12 cellular contexts compared by ENCODE assay signal in genomic region chr19:33804021-33804799, GRCh38. TPM values are rescaled to one million over a fixed set of nuclear protein-coding genes. Genes with fewer than 3 reads are reported as not detected.
A peak's percentile ranks its signal among the peaks of the same experiment; 100 is the strongest.
DNase-seq lines count a peak whose midpoint lies in the region; ATAC-seq and TF ChIP-seq lines count a peak whose summit lies in the region.
"Had no signal": no experiment of that assay in that cellular context is flagged by ENCODE, and none has a peak within 500 bp of the region (broad histone marks: within the 10 kb centered on the region; RNA-seq: fewer than 3 reads in every experiment).

No MANE protein-coding gene starts in this region.

- H3K36me3 Mint-ChIP-seq in activated T-cell treated with anti-CD3 and anti-CD28 coated beads, Interleukin-2, amount 50 U/mL, for 72 hours (ENCODE audit: insufficient read depth in 2 of 2) = no peaks in the 10 kb centered on the region
- H3K36me3 Mint-ChIP-seq in natural killer cell = no peaks in the 10 kb centered on the region

- H3K4me1 ChIP-seq in left lung = no peaks in the 10 kb centered on the region
- H3K4me1 ChIP-seq in thyroid gland = peaks cover 13 to 24% of the 10 kb centered on the region in 2 donors
- H3K4me1 ChIP-seq in gastrocnemius medialis = no peaks in the 10 kb centered on the region

- H3K4me1 Mint-ChIP-seq in activated T-cell treated with anti-CD3 and anti-CD28 coated beads, Interleukin-2, amount 50 U/mL, for 72 hours (ENCODE audit: low read depth) = no peaks in the 10 kb centered on the region
- H3K4me1 Mint-ChIP-seq in natural killer cell = peaks cover 0 to 7% of the 10 kb centered on the region in 2 donors

- H3K27ac ChIP-seq in left lung = no peak overlapping the region
- H3K27ac ChIP-seq in thyroid gland = peak overlapping the region; percentile 18 to 65 (median 62)
- H3K27ac ChIP-seq in gastrocnemius medialis = no peak overlapping the region

- in situ Hi-C loops in gastrocnemius medialis (cut with MboI; ENCODE audit: low sequenced_read_pairs in 4 of 4) = no loop called here

- H3K27me3 ChIP-seq in left lung = peaks cover 0 to 5% of the 10 kb centered on the region in 2 donors
- no peaks in the 10 kb centered on the region for H3K27me3 ChIP-seq in thyroid gland
- H3K27me3 ChIP-seq in gastrocnemius medialis = no peaks in the 10 kb centered on the region

- no peaks in the 10 kb centered on the region for H3K9me3 Mint-ChIP-seq in activated T-cell treated with anti-CD3 and anti-CD28 coated beads, Interleukin-2, amount 50 U/mL, for 72 hours
- no peaks in the 10 kb centered on the region for H3K9me3 Mint-ChIP-seq in natural killer cell
- H3K9me3 Mint-ChIP-seq: brain had no signal

- no peak overlapping the region for H3K4me3 ChIP-seq in LNCaP clone FGC (ENCODE audit: low read depth, low read length)
- H3K4me3 ChIP-seq in epithelial cell of esophagus (ENCODE audit: low read length) = no peak overlapping the region
- no peak overlapping the region for H3K4me3 ChIP-seq in left lung
- no peak overlapping the region for H3K4me3 ChIP-seq in thyroid gland (replicated peaks in 1 of 3)
- H3K4me3 ChIP-seq in gastrocnemius medialis = no peak overlapping the region
- H3K4me3 ChIP-seq: K562 had no signal

- WGBS in thyroid gland, 2 donors = 76% methylated on average over 8 of the region's 10 CpGs

- peak; percentile 33 for ATAC-seq in left lung
- no peak for ATAC-seq in activated T-cell treated with anti-CD3 and anti-CD28 coated beads, Interleukin-2, amount 50 U/mL, for 72 hours (replicated peaks in 1 of 2)
- ATAC-seq in natural killer cell = no peak
- no peak for ATAC-seq in HG02852 (IDR thresholded peaks at IDR 0.05; ENCODE audit: unreplicated experiment)
- no peak for ATAC-seq in gastrocnemius medialis
- ATAC-seq: K562 had no signal

- DNase-seq in LNCaP clone FGC (ENCODE audit: low read depth) (peak; percentile 31), epithelial cell of esophagus (ENCODE audit: low read depth) (peak; percentile 90), left lung (no peak), thyroid gland (peak; percentile 80 to 81), natural killer cell (no peak), gastrocnemius medialis (no peak)
- no peak for DNase-seq in activated T-cell treated with anti-CD3 and anti-CD28 coated beads, Interleukin-2, amount 50 U/mL, for 72 hours
- DNase-seq: activated CD8-positive, alpha-beta memory T cell treated with anti-CD3 and anti-CD28 coated beads for 24 hours; NCI-H526 had no signal

- TF ChIP-seq CTCF in LNCaP clone FGC (IDR thresholded peaks at IDR 0.05; ENCODE audit: control insufficient read depth, extremely low read depth, insufficient read depth) (no peak), epithelial cell of esophagus (IDR thresholded peaks at IDR 0.05; ENCODE audit: insufficient read depth, low read depth, low read length, missing control alignments) (no peak), left lung (IDR thresholded peaks at IDR 0.05) (no peak), thyroid gland (IDR thresholded peaks at IDR 0.05) (no peak), natural killer cell (IDR thresholded peaks at IDR 0.05) (no peak), gastrocnemius medialis (IDR thresholded peaks at IDR 0.05 in 4 of 5, conservative IDR thresholded peaks at IDR 0.05 in 1 of 5) (no peak)

- H3K27me3 Mint-ChIP-seq in activated T-cell treated with anti-CD3 and anti-CD28 coated beads, Interleukin-2, amount 50 U/mL, for 72 hours (ENCODE audit: low read depth) = peaks cover 9% of the 10 kb centered on the region
- peaks cover 4 to 10% of the 10 kb centered on the region in 2 donors for H3K27me3 Mint-ChIP-seq in natural killer cell (ENCODE audit: low read depth in 2 of 2)
- H3K27me3 Mint-ChIP-seq: brain had no signal

- intact Hi-C loops in left lung (cut with DNase I) = no loop called here
- intact Hi-C loops in thyroid gland (cut with DNase I) = loop anchor here (5.0 kb wide), 1 partner anchor 103 kb away; no protein-coding TSS in a partner anchor
- intact Hi-C loops in natural killer cell (cut with micrococcal nuclease) = no loop called here
- intact Hi-C loops in gastrocnemius medialis (cut with DNase I; ENCODE audit: low total_unique reads) = no loop called here

- no peak overlapping the region for H3K27ac Mint-ChIP-seq in activated T-cell treated with anti-CD3 and anti-CD28 coated beads, Interleukin-2, amount 50 U/mL, for 72 hours
- H3K27ac Mint-ChIP-seq in natural killer cell = no peak overlapping the region

- H3K36me3 ChIP-seq in left lung (peaks cover 0 to 46% of the 10 kb centered on the region in 2 donors), thyroid gland (peaks cover 14 to 19% of the 10 kb centered on the region in 2 donors), gastrocnemius medialis (no peaks in the 10 kb centered on the region)

- H3K4me3 Mint-ChIP-seq in activated T-cell treated with anti-CD3 and anti-CD28 coated beads, Interleukin-2, amount 50 U/mL, for 72 hours = no peak overlapping the region
- no peak overlapping the region for H3K4me3 Mint-ChIP-seq in natural killer cell
- H3K4me3 Mint-ChIP-seq: brain had no signal

- TF ChIP-seq POLR2A in thyroid gland (IDR thresholded peaks at IDR 0.05) (no peak), gastrocnemius medialis (IDR thresholded peaks at IDR 0.05) (no peak)

- no peaks in the 10 kb centered on the region for H3K9me3 ChIP-seq in left lung
- H3K9me3 ChIP-seq in thyroid gland = no peaks in the 10 kb centered on the region
- no peaks in the 10 kb centered on the region for H3K9me3 ChIP-seq in gastrocnemius medialis

RNA-seq across cellular contexts. Expression of gene KCTD15, which starts 7.5 kb away (rescaled TPM):
- total RNA-seq in left lung (10 to 100 TPM; 21.8 to 28.2 TPM), thyroid gland (10 to 100 TPM; 28.4 to 97.1 (median 50.3) TPM), natural killer cell (1 to 10 TPM in 2 of 3 donors, under 1 TPM in 1; 0.59 to 4.7 (median 1.4) TPM), gastrocnemius medialis (10 to 100 TPM in 1 of 4 donors, 1 to 10 TPM in 3; 1.9 to 14.8 (median 5.8) TPM)
- total RNA-seq in activated T-cell treated with anti-CD3 and anti-CD28 coated beads, Interleukin-2, amount 50 U/mL, for 72 hours = 1 to 10 TPM; 7.3 to 8.2 TPM

Comparison
In these comparisons a context has a peak if more than half of its experiments do, and no peak if none do; other contexts are left out.
1. DNase-seq: peak in LNCaP clone FGC (single experiment), epithelial cell of esophagus (single experiment) and thyroid gland (2 of 2); none in left lung (0 of 2), activated T-cell treated with anti-CD3 and anti-CD28 coated beads, Interleukin-2, amount 50 U/mL, for 72 hours (0 of 2), natural killer cell (single experiment) and gastrocnemius medialis (0 of 2).
2. H3K27ac ChIP-seq: peak in thyroid gland (3 of 3); none in left lung (0 of 2) and gastrocnemius medialis (0 of 4).